In the genomic region with DNA sequence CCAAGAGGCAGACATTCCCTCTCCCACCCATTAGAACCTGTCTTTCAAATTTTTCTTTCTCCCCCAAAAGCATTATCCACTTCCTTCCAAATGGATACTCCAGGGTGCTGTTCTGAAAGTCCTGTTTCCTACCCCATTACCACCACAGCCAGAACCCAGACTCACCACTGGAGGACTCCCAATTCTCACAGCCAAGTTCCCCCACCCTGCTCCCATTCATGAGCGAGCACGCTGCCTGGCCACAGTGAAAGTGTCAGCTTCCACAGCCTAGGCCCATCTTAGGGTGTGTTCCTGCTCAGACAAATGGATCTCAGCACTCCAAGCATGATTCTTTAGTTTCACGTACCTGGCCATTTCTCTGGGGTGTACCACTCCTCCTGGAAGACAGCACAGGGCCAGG, we compare ENCODE assay signal across 1 cellular context.
TF ChIP-seq lines count a peak whose summit lies in the region.

No MANE protein-coding gene starts in this region.

TF ChIP-seq in H1, 55 proteins besides CTCF, POLR2A, EP300 and RAD21:
- no peak for TF ChIP-seq SP1 (IDR thresholded peaks at IDR 0.05; ENCODE audit: low read depth, low read length)
- TF ChIP-seq RFX5 (IDR thresholded peaks at IDR 0.05; ENCODE audit: borderline replicate concordance, low read depth, low read length): no peak
- TF ChIP-seq TCF12 (IDR thresholded peaks at IDR 0.05; ENCODE audit: low read depth, low read length): no peak
- no peak for TF ChIP-seq CBX8 (IDR thresholded peaks at IDR 0.05; ENCODE audit: borderline replicate concordance, low read depth, low read length)
- TF ChIP-seq, protein P1, sequence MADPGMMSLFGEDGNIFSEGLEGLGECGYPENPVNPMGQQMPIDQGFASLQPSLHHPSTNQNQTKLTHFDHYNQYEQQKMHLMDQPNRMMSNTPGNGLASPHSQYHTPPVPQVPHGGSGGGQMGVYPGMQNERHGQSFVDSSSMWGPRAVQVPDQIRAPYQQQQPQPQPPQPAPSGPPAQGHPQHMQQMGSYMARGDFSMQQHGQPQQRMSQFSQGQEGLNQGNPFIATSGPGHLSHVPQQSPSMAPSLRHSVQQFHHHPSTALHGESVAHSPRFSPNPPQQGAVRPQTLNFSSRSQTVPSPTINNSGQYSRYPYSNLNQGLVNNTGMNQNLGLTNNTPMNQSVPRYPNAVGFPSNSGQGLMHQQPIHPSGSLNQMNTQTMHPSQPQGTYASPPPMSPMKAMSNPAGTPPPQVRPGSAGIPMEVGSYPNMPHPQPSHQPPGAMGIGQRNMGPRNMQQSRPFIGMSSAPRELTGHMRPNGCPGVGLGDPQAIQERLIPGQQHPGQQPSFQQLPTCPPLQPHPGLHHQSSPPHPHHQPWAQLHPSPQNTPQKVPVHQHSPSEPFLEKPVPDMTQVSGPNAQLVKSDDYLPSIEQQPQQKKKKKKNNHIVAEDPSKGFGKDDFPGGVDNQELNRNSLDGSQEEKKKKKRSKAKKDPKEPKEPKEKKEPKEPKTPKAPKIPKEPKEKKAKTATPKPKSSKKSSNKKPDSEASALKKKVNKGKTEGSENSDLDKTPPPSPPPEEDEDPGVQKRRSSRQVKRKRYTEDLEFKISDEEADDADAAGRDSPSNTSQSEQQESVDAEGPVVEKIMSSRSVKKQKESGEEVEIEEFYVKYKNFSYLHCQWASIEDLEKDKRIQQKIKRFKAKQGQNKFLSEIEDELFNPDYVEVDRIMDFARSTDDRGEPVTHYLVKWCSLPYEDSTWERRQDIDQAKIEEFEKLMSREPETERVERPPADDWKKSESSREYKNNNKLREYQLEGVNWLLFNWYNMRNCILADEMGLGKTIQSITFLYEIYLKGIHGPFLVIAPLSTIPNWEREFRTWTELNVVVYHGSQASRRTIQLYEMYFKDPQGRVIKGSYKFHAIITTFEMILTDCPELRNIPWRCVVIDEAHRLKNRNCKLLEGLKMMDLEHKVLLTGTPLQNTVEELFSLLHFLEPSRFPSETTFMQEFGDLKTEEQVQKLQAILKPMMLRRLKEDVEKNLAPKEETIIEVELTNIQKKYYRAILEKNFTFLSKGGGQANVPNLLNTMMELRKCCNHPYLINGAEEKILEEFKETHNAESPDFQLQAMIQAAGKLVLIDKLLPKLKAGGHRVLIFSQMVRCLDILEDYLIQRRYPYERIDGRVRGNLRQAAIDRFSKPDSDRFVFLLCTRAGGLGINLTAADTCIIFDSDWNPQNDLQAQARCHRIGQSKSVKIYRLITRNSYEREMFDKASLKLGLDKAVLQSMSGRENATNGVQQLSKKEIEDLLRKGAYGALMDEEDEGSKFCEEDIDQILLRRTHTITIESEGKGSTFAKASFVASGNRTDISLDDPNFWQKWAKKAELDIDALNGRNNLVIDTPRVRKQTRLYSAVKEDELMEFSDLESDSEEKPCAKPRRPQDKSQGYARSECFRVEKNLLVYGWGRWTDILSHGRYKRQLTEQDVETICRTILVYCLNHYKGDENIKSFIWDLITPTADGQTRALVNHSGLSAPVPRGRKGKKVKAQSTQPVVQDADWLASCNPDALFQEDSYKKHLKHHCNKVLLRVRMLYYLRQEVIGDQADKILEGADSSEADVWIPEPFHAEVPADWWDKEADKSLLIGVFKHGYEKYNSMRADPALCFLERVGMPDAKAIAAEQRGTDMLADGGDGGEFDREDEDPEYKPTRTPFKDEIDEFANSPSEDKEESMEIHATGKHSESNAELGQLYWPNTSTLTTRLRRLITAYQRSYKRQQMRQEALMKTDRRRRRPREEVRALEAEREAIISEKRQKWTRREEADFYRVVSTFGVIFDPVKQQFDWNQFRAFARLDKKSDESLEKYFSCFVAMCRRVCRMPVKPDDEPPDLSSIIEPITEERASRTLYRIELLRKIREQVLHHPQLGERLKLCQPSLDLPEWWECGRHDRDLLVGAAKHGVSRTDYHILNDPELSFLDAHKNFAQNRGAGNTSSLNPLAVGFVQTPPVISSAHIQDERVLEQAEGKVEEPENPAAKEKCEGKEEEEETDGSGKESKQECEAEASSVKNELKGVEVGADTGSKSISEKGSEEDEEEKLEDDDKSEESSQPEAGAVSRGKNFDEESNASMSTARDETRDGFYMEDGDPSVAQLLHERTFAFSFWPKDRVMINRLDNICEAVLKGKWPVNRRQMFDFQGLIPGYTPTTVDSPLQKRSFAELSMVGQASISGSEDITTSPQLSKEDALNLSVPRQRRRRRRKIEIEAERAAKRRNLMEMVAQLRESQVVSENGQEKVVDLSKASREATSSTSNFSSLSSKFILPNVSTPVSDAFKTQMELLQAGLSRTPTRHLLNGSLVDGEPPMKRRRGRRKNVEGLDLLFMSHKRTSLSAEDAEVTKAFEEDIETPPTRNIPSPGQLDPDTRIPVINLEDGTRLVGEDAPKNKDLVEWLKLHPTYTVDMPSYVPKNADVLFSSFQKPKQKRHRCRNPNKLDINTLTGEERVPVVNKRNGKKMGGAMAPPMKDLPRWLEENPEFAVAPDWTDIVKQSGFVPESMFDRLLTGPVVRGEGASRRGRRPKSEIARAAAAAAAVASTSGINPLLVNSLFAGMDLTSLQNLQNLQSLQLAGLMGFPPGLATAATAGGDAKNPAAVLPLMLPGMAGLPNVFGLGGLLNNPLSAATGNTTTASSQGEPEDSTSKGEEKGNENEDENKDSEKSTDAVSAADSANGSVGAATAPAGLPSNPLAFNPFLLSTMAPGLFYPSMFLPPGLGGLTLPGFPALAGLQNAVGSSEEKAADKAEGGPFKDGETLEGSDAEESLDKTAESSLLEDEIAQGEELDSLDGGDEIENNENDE (IDR thresholded peaks at IDR 0.05; ENCODE audit: insufficient replicate concordance, low read length): no peak
- no peak for TF ChIP-seq PHF8 (conservative IDR thresholded peaks at IDR 0.05; ENCODE audit: low read depth, low read length)
- TF ChIP-seq RBBP5 (IDR thresholded peaks at IDR 0.05; ENCODE audit: borderline replicate concordance, low read depth, low read length): no peak
